ENCODE assay signal across 8 cellular contexts in the genomic region with DNA sequence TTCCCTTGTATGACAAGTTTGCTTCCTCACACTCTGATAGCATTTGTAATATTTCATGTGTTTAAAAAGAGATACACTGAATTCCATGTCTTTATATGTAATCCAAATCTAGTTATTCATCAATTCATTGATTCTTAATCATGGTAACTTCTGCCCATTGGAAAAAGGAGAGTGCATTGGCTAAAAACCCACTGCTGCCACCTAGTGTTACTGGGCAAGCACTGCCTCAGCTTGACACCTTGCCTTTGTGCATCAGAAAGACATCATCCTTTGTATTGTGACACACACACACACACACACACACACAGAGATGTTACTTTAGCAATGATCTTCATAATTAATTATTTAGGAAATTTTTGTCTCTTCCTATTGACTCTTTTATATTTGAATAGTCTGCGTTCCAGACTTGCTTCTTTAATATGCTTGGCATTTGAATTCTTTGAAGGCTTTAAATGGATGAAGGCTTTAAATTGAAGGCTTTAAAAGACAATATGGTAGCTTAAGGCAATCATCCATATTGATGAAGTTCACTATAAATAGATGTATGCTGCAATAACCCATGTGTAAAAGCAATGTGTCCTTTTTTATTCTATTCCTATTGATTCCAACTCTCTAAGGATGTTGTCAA.
A peak's percentile ranks its signal among the peaks of the same experiment; 100 is the strongest.
DNase-seq lines count a peak whose midpoint lies in the region; ATAC-seq, FAIRE-seq and TF ChIP-seq lines count a peak whose summit lies in the region.

No MANE protein-coding gene starts in this region.

- FAIRE-seq in K562 (lab: Jason Lieb, UNC): peak; percentile 76

- H3K27me3 ChIP-seq in DND-41 (ENCODE audit: insufficient read depth, low read length, poor library complexity) (no peaks in the 10 kb centered on the region), K562 (ENCODE audit: control insufficient read depth in 2 of 2, insufficient read depth in 2 of 2, low read length in 2 of 2) (no peaks in the 10 kb centered on the region), kidney epithelial cell (ENCODE audit: control insufficient read depth, insufficient read depth, low read length) (no peaks in the 10 kb centered on the region), testis (no peaks in the 10 kb centered on the region)

- no peaks in the 10 kb centered on the region for H4K20me1 ChIP-seq in DND-41 (ENCODE audit: insufficient read depth, low read length)
- no peaks in the 10 kb centered on the region for H4K20me1 ChIP-seq in K562 (replicated peaks; ENCODE audit: control insufficient read depth, insufficient read depth, low read length)

- 0% methylated on average over 1 of the region's 1 CpG for WGBS in K562 (ENCODE audit: insufficient coverage, low coverage, missing lambda C conversion rate)
- WGBS in testis, 2 donors: 78 to 83% methylated on average over 1 of the region's 1 CpG

- TF ChIP-seq POLR2A in K562 (conservative IDR thresholded peaks at IDR 0.05) (no peak), testis (IDR thresholded peaks at IDR 0.05) (no peak)

- H3K9ac ChIP-seq in DND-41 (ENCODE audit: low read depth, low read length): no peak overlapping the region
- no peak overlapping the region for H3K9ac ChIP-seq in K562 (ENCODE audit: insufficient read depth in 1 of 2, low read depth in 2 of 2, low read length in 2 of 2)

- no peaks in the 10 kb centered on the region for H3K9me3 ChIP-seq in DND-41 (ENCODE audit: insufficient read depth, low read length, severe bottlenecking)
- H3K9me3 ChIP-seq in K562 (replicated peaks; ENCODE audit: control insufficient read depth, insufficient read depth, low read depth, low read length): no peaks in the 10 kb centered on the region
- H3K9me3 ChIP-seq in testis: no peaks in the 10 kb centered on the region

- ATAC-seq in DND-41 (ENCODE audit: insufficient read depth, low read depth): peak; percentile 77
- peak; percentile 79 for ATAC-seq in GM19043 (IDR thresholded peaks at IDR 0.05; ENCODE audit: low read depth, unreplicated experiment)
- ATAC-seq in HG03354 (IDR thresholded peaks at IDR 0.05; ENCODE audit: poor library complexity, severe bottlenecking, unreplicated experiment): peak; percentile 81
- ATAC-seq in K562: peak; percentile 76

- H2AFZ ChIP-seq in DND-41 (ENCODE audit: low read depth, low read length) (no peak overlapping the region), K562 (ENCODE audit: low read depth, low read length) (no peak overlapping the region)

- DNase-seq in DND-41 (peak; percentile 64), NCI-H510A (lab: John Stamatoyannopoulos, UW) (peak; percentile 34), K562 (ENCODE audit: extremely low read depth in 1 of 4, low spot score in 3 of 4) (peak; percentile 39 to 65 (median 54)), kidney epithelial cell (ENCODE audit: low read depth) (peak; percentile 4), testis (peak; percentile 69), NCI-H446 treated with DMSO at 0.1 percent for 48 hours (lab: John Stamatoyannopoulos, UW) (no peak)

- in situ Hi-C loops in K562 (cut with MboI): no loop called here

- H3K36me3 ChIP-seq in DND-41 (ENCODE audit: insufficient read depth, low read length): no peaks in the 10 kb centered on the region
- no peaks in the 10 kb centered on the region for H3K36me3 ChIP-seq in K562 (ENCODE audit: control insufficient read depth, insufficient read depth, low read length)
- no peaks in the 10 kb centered on the region for H3K36me3 ChIP-seq in kidney epithelial cell (ENCODE audit: control insufficient read depth, insufficient read depth, low read length)
- no peaks in the 10 kb centered on the region for H3K36me3 ChIP-seq in testis (ENCODE audit: low read depth, missing control alignments)

- peak; percentile 97 for TF ChIP-seq CTCF in DND-41 (IDR thresholded peaks at IDR 0.05; ENCODE audit: borderline replicate concordance, extremely low read depth, low read length, poor library complexity, severe bottlenecking)
- TF ChIP-seq CTCF in K562 (IDR thresholded peaks at IDR 0.05 in 2 of 3, conservative IDR thresholded peaks at IDR 0.05 in 1 of 3; ENCODE audit: insufficient read depth in 2 of 3, low read depth in 1 of 3, low read length in 3 of 3): peak; percentile 52 to 80 (median 73)
- peak; percentile 91 for TF ChIP-seq CTCF in kidney epithelial cell (IDR thresholded peaks at IDR 0.05; ENCODE audit: insufficient read depth, low read length, poor library complexity, severe bottlenecking)
- TF ChIP-seq CTCF in testis (IDR thresholded peaks at IDR 0.05): peak; percentile 43 to 84 (median 79)

- H3K4me2 ChIP-seq in DND-41 (ENCODE audit: insufficient read depth, low read length): no peak overlapping the region
- no peak overlapping the region for H3K4me2 ChIP-seq in K562 (ENCODE audit: insufficient read depth, low read length)

- intact Hi-C loops in K562 (cut with micrococcal nuclease) (loop anchor here (5.0 to 10.0 kb wide), 3 partner anchors 245 to 1292 kb away; no protein-coding TSS in a partner anchor), testis (cut with DNase I; ENCODE audit: low total_unique reads) (no loop called here)

- CTCF ChIA-PET in K562 (lab: Yijun Ruan, JAX; ENCODE audit: low intra/inter-chr PET ratio): interaction anchor here (1.6 kb wide), 1 partner anchor 1292 kb away, joined by 5 read pairs; no protein-coding TSS in a partner anchor

- H3K27ac ChIP-seq in DND-41 (ENCODE audit: low read length) (no peak overlapping the region), K562 (ENCODE audit: extremely low read depth, low read depth, low read length) (no peak overlapping the region), testis (no peak overlapping the region)

- H3K9me1 ChIP-seq in K562 (ENCODE audit: control insufficient read depth, insufficient read depth, low read length): no peaks in the 10 kb centered on the region

- no TSS peak for BruUV-seq in K562 (replicated peaks; lab: Mats Ljungman, UMichigan)

- H3K79me2 ChIP-seq in DND-41 (ENCODE audit: insufficient read depth, low read length): no peaks in the 10 kb centered on the region
- H3K79me2 ChIP-seq in K562 (ENCODE audit: control insufficient read depth, insufficient read depth, low read length): no peaks in the 10 kb centered on the region

- H3K4me1 ChIP-seq in DND-41 (ENCODE audit: insufficient read depth, low read length): no peaks in the 10 kb centered on the region
- no peaks in the 10 kb centered on the region for H3K4me1 ChIP-seq in K562 (replicated peaks in 1 of 2; ENCODE audit: control insufficient read depth in 2 of 2, insufficient read depth in 2 of 2, low read length in 2 of 2)
- H3K4me1 ChIP-seq in testis: no peaks in the 10 kb centered on the region

- POLR2A ChIA-PET in K562 (lab: Yijun Ruan, JAX): no interaction called here

- no peak for TF ChIP-seq EP300 in K562 (IDR thresholded peaks at IDR 0.05; ENCODE audit: low read length)

- peak; percentile 53 to 71 for TF ChIP-seq RAD21 in K562 (CRISPR knock-in tag; conservative IDR thresholded peaks at IDR 0.05 in 1 of 2, IDR thresholded peaks at IDR 0.05 in 1 of 2)

- H3K4me3 ChIP-seq in DND-41 (ENCODE audit: low read depth in 1 of 2, low read length in 2 of 2): no peak overlapping the region
- no peak overlapping the region for H3K4me3 ChIP-seq in K562
- no peak overlapping the region for H3K4me3 ChIP-seq in kidney epithelial cell (ENCODE audit: low read depth, low read length)
- H3K4me3 ChIP-seq in testis: no peak overlapping the region

TF ChIP-seq in K562, 482 proteins besides CTCF, POLR2A, EP300 and RAD21:
- TF ChIP-seq SRSF3 (IDR thresholded peaks at IDR 0.05; ENCODE audit: insufficient read depth, low read length): no peak
- no peak for TF ChIP-seq DDX20 (tag; IDR thresholded peaks at IDR 0.05; ENCODE audit: low read depth)
- TF ChIP-seq SMC3 (conservative IDR thresholded peaks at IDR 0.05; ENCODE audit: insufficient read depth, low read depth, low read length): peak; percentile 49; the same call in 1 of the 2 replicates
- peak; percentile 16; the same call in 1 of the 2 replicates for TF ChIP-seq DEAF1 (CRISPR knock-in tag; IDR thresholded peaks at IDR 0.05)
